Comparison of ENCODE assay signal across 9 cellular contexts in genomic region chrX:18855919-18856644, GRCh38.
DNase-seq lines count a peak whose midpoint lies in the region; ATAC-seq, FAIRE-seq and TF ChIP-seq lines count a peak whose summit lies in the region.
"Had no signal": no experiment of that assay in that cellular context is flagged by ENCODE, and none has a peak within 500 bp of the region (broad histone marks: within the 10 kb centered on the region; RNA-seq: fewer than 3 reads in every experiment).

No MANE protein-coding gene starts in this region.

- H3K4me1 Mint-ChIP-seq in CD4-positive, alpha-beta T cell (ENCODE audit: low read depth), result peaks cover 48% of the 10 kb centered on the region

- no peak for DNase-seq in CD4-positive, alpha-beta T cell
- DNase-seq in astrocyte of the spinal cord (ENCODE audit: low read depth, low spot score), result peak; percentile 77
- no peak for DNase-seq in NCI-H524 treated with DMSO at 0.1 percent for 48 hours (lab: John Stamatoyannopoulos, UW)
- DNase-seq in urothelium cell line (ENCODE audit: low spot score), result no peak
- DNase-seq in activated CD4-positive, alpha-beta T cell treated with anti-CD3 and anti-CD28 coated beads for 4 hours, result no peak
- no peak for DNase-seq in nucleus accumbens (lab: John Stamatoyannopoulos, UW)
- DNase-seq: NCI-H1105 treated with DMSO at 0.1 percent for 48 hours had no signal

- H3K9me3 Mint-ChIP-seq in CD4-positive, alpha-beta T cell, result no peaks in the 10 kb centered on the region

- H3K9me3 ChIP-seq in CD4-positive, alpha-beta T cell (ENCODE audit: control insufficient read depth, low read length), result no peaks in the 10 kb centered on the region

- peak overlapping the region; percentile 44 for H3K27ac Mint-ChIP-seq in CD4-positive, alpha-beta T cell

- no peak overlapping the region for H3K4me3 ChIP-seq in astrocyte of the spinal cord (ENCODE audit: low read depth, low read length)

- H3K27me3 Mint-ChIP-seq in CD4-positive, alpha-beta T cell, result no peaks in the 10 kb centered on the region

- no peaks in the 10 kb centered on the region for H3K27me3 ChIP-seq in CD4-positive, alpha-beta T cell (ENCODE audit: control insufficient read depth, insufficient read depth, low read length)

- FAIRE-seq in urothelium cell line (lab: Jason Lieb, UNC), result no peak

- no peak for TF ChIP-seq CTCF in CD4-positive, alpha-beta T cell (IDR thresholded peaks at IDR 0.05)
- no peak for TF ChIP-seq CTCF in astrocyte of the spinal cord (IDR thresholded peaks at IDR 0.05; ENCODE audit: low read depth, low read length)

- no peak for ATAC-seq in CD4-positive, alpha-beta T cell (ENCODE audit: poor library complexity)
- peak; percentile 79 for ATAC-seq in GM19397 (IDR thresholded peaks at IDR 0.05; ENCODE audit: unreplicated experiment)
- peak; percentile 93 for ATAC-seq in HG03108 (IDR thresholded peaks at IDR 0.05; ENCODE audit: unreplicated experiment)

- POLR2A ChIA-PET in CD4-positive, alpha-beta T cell (lab: Charles Lee), result interaction anchor here (0.9 kb wide), 1 partner anchor 129 kb away, joined by 3 read pairs; no protein-coding TSS in a partner anchor

- in situ Hi-C loops in astrocyte of the spinal cord (cut with HindIII; ENCODE audit: low sequenced_read_pairs), result no loop called here

- H3K36me3 Mint-ChIP-seq in CD4-positive, alpha-beta T cell (ENCODE audit: low read depth), result no peaks in the 10 kb centered on the region

- intact Hi-C loops in CD4-positive, alpha-beta T cell (cut with DNase I, micrococcal nuclease), result no loop called here

- CTCF ChIA-PET in CD4-positive, alpha-beta T cell (lab: Charles Lee), result no interaction called here

- no peak overlapping the region for H3K27ac ChIP-seq in CD4-positive, alpha-beta T cell (ENCODE audit: low read depth, low read length)

- peak overlapping the region; percentile 35 for H3K4me3 Mint-ChIP-seq in CD4-positive, alpha-beta T cell
